Comparison of ENCODE assay signal across 9 cellular contexts in genomic region chr7:105849122-105849855, GRCh38. TPM values are rescaled to one million over a fixed set of nuclear protein-coding genes. Genes with fewer than 3 reads are reported as not detected.
DNase-seq lines count a peak whose midpoint lies in the region; ATAC-seq and TF ChIP-seq lines count a peak whose summit lies in the region.
"Had no signal": no experiment of that assay in that cellular context is flagged by ENCODE, and none has a peak within 500 bp of the region (broad histone marks: within the 10 kb centered on the region; RNA-seq: fewer than 3 reads in every experiment).

No MANE protein-coding gene starts in this region.

- no peak for TF ChIP-seq CTCF in mucosa of descending colon (IDR thresholded peaks at IDR 0.05)
- TF ChIP-seq CTCF in hepatocyte (IDR thresholded peaks at IDR 0.05; ENCODE audit: poor library complexity), result no peak

- H3K27me3 Mint-ChIP-seq in activated T-helper 2 cell treated with anti-CD3 and anti-CD28 coated beads, Interferon-gamma antibody, Interleukin-2, Interleukin-4, amounts not matched to agents 10 μg/mL and 5 μg/mL and 100 μg/mL, durations not matched to agents 14 hours and 24 hours and 36 hours (ENCODE audit: low read depth), result no peaks in the 10 kb centered on the region

- H3K27ac ChIP-seq in BLaER1 (no peak overlapping the region), hepatocyte (no peak overlapping the region)

- peak overlapping the region; percentile 47 for H3K4me2 ChIP-seq in BLaER1
- no peak overlapping the region for H3K4me2 ChIP-seq in hepatocyte

- H3K27ac Mint-ChIP-seq in activated T-helper 2 cell treated with anti-CD3 and anti-CD28 coated beads, Interferon-gamma antibody, Interleukin-2, Interleukin-4, amounts not matched to agents 10 μg/mL and 5 μg/mL and 100 μg/mL, durations not matched to agents 14 hours and 24 hours and 36 hours, result peak overlapping the region; percentile 75

- peak; percentile 75 for ATAC-seq in mucosa of descending colon
- ATAC-seq in HG03095 (IDR thresholded peaks at IDR 0.05; ENCODE audit: unreplicated experiment), result no peak

- DNase-seq in NK-92 treated with Interleukin-12 subunit alpha and Interleukin-12 subunit beta, amount 100 ng/mL, for 24 hours (lab: John Stamatoyannopoulos, UW), result peak; percentile 80
- peak; percentile 69 for DNase-seq in activated T-helper 2 cell treated with anti-CD3 and anti-CD28 coated beads, Interferon-gamma antibody, Interleukin-2, Interleukin-4, amounts not matched to agents 10 μg/mL and 5 μg/mL and 100 μg/mL, durations not matched to agents 14 hours and 24 hours and 36 hours (ENCODE audit: low spot score)
- DNase-seq in mucosa of descending colon, result no peak
- no peak for DNase-seq in hepatocyte (ENCODE audit: low spot score)
- no peak for DNase-seq in posterior vena cava (ENCODE audit: low spot score)
- no peak for DNase-seq in hepatic stellate cell (ENCODE audit: low spot score)
- DNase-seq: nucleus accumbens had no signal

- intact Hi-C loops in activated T-helper 2 cell treated with anti-CD3 and anti-CD28 coated beads, Interferon-gamma antibody, Interleukin-2, Interleukin-4, amounts not matched to agents 10 μg/mL and 5 μg/mL and 100 μg/mL, durations not matched to agents 14 hours and 24 hours and 36 hours (cut with micrococcal nuclease), result loop anchor here (1.0 to 5.0 kb wide), 4 partner anchors 25 to 174 kb away; no protein-coding TSS in a partner anchor
- intact Hi-C loops in mucosa of descending colon (cut with DNase I, micrococcal nuclease), result no loop called here
- intact Hi-C loops in posterior vena cava (cut with DNase I), result no loop called here

- no peak overlapping the region for H3K9ac ChIP-seq in BLaER1

- H3K4me1 Mint-ChIP-seq in activated T-helper 2 cell treated with anti-CD3 and anti-CD28 coated beads, Interferon-gamma antibody, Interleukin-2, Interleukin-4, amounts not matched to agents 10 μg/mL and 5 μg/mL and 100 μg/mL, durations not matched to agents 14 hours and 24 hours and 36 hours (ENCODE audit: low read depth), result peaks cover 58% of the 10 kb centered on the region

- H3K4me3 ChIP-seq in BLaER1 (no peak overlapping the region), mucosa of descending colon (no peak overlapping the region), hepatocyte (no peak overlapping the region)

- no peak overlapping the region for H2AFZ ChIP-seq in hepatocyte

- no peaks in the 10 kb centered on the region for H4K20me1 ChIP-seq in BLaER1
- no peaks in the 10 kb centered on the region for H4K20me1 ChIP-seq in hepatocyte (ENCODE audit: insufficient read depth, poor library complexity, severe bottlenecking)

- peaks cover 42% of the 10 kb centered on the region for H3K4me1 ChIP-seq in BLaER1
- no peaks in the 10 kb centered on the region for H3K4me1 ChIP-seq in mucosa of descending colon (ENCODE audit: low read depth)
- no peaks in the 10 kb centered on the region for H3K4me1 ChIP-seq in hepatocyte (ENCODE audit: insufficient read depth)

- H3K9me3 ChIP-seq in BLaER1 (no peaks in the 10 kb centered on the region), mucosa of descending colon (no peaks in the 10 kb centered on the region), hepatocyte (ENCODE audit: low read depth) (no peaks in the 10 kb centered on the region)

- H3K9me3 Mint-ChIP-seq in activated T-helper 2 cell treated with anti-CD3 and anti-CD28 coated beads, Interferon-gamma antibody, Interleukin-2, Interleukin-4, amounts not matched to agents 10 μg/mL and 5 μg/mL and 100 μg/mL, durations not matched to agents 14 hours and 24 hours and 36 hours, result peaks cover 4% of the 10 kb centered on the region

- peaks cover 11% of the 10 kb centered on the region for H3K79me2 ChIP-seq in hepatocyte

- peak overlapping the region; percentile 37 for H3K4me3 Mint-ChIP-seq in activated T-helper 2 cell treated with anti-CD3 and anti-CD28 coated beads, Interferon-gamma antibody, Interleukin-2, Interleukin-4, amounts not matched to agents 10 μg/mL and 5 μg/mL and 100 μg/mL, durations not matched to agents 14 hours and 24 hours and 36 hours (ENCODE audit: low read depth)

- peaks cover 20% of the 10 kb centered on the region for H3K36me3 Mint-ChIP-seq in activated T-helper 2 cell treated with anti-CD3 and anti-CD28 coated beads, Interferon-gamma antibody, Interleukin-2, Interleukin-4, amounts not matched to agents 10 μg/mL and 5 μg/mL and 100 μg/mL, durations not matched to agents 14 hours and 24 hours and 36 hours (ENCODE audit: low read depth)

- H3K27me3 ChIP-seq in BLaER1 (no peaks in the 10 kb centered on the region), hepatocyte (no peaks in the 10 kb centered on the region)

- H3K36me3 ChIP-seq in BLaER1, result no peaks in the 10 kb centered on the region
- no peaks in the 10 kb centered on the region for H3K36me3 ChIP-seq in mucosa of descending colon (ENCODE audit: low read depth)
- no peaks in the 10 kb centered on the region for H3K36me3 ChIP-seq in hepatocyte (replicated peaks; ENCODE audit: insufficient read depth, low read depth)

- 81% methylated on average over 6 of the region's 6 CpGs for WGBS in hepatocyte (ENCODE audit: low lambda C conversion rate, missing lambda C conversion rate)

- no peaks in the 10 kb centered on the region for H3K9me2 ChIP-seq in hepatocyte (replicated peaks; ENCODE audit: insufficient read depth)

RNA-seq across cellular contexts. Expression of gene ATXN7L1, which starts 27.1 kb away (rescaled TPM):
- 11.1 and 12.4 TPM in 2 replicates for total RNA-seq in activated T-helper 2 cell treated with anti-CD3 and anti-CD28 coated beads, Interferon-gamma antibody, Interleukin-2, Interleukin-4, amounts not matched to agents 10 μg/mL and 5 μg/mL and 100 μg/mL, durations not matched to agents 14 hours and 24 hours and 36 hours
- 10 to 100 TPM; 19.7 to 29.5 (median 26.0) TPM for total RNA-seq in mucosa of descending colon
- 8.5 and 9.3 TPM in 2 replicates for total RNA-seq in hepatocyte
- polyA plus RNA-seq in hepatocyte, result 6.7 and 8.9 TPM in 2 replicates
- 1 to 10 TPM; 9.5 to 9.7 TPM for total RNA-seq in posterior vena cava

Comparison
In these comparisons a context has a peak if more than half of its experiments do, and no peak if none do; other contexts are left out.
1. DNase-seq: peak in NK-92 treated with Interleukin-12 subunit alpha and Interleukin-12 subunit beta, amount 100 ng/mL, for 24 hours (single experiment) and activated T-helper 2 cell treated with anti-CD3 and anti-CD28 coated beads, Interferon-gamma antibody, Interleukin-2, Interleukin-4, amounts not matched to agents 10 μg/mL and 5 μg/mL and 100 μg/mL, durations not matched to agents 14 hours and 24 hours and 36 hours (single experiment); none in mucosa of descending colon (0 of 3), hepatocyte (single experiment), posterior vena cava (single experiment) and hepatic stellate cell (single experiment).